ENCODE assay signal across 1 cellular context in genomic region chr4:1226598-1226997, GRCh38.
TF ChIP-seq lines count a peak whose summit lies in the region.

No MANE protein-coding gene starts in this region.

TF ChIP-seq in HepG2, 621 proteins besides CTCF, POLR2A, EP300 and RAD21:
- no peak for TF ChIP-seq ARID3A (IDR thresholded peaks at IDR 0.05; ENCODE audit: low read depth, low read length)
- TF ChIP-seq AGO2 (optimal IDR thresholded peaks at IDR 0.05; ENCODE audit: low read depth, low read length) = peak; percentile 66
